26 cellular contexts compared by ENCODE assay signal in genomic region chr7:39642896-39643295, GRCh38.
"Had no signal": no experiment of that assay in that cellular context is flagged by ENCODE, and none has a peak within 500 bp of the region (broad histone marks: within the 10 kb centered on the region; RNA-seq: fewer than 3 reads in every experiment).

No MANE protein-coding gene starts in this region.

- H3K27ac Mint-ChIP-seq: dendritic cell treated with granulocyte-macrophage colony-stimulating factor and Interleukin-4, amounts not matched to agents 40 ng/mL and 50 ng/mL, for 4 days; memory B cell; stimulated activated effector memory CD8-positive, alpha-beta T cell treated with anti-CD3 and anti-CD28 coated beads, Interleukin-12 subunit alpha, Interleukin-12 subunit beta, amount 100 ng/mL, for 72 hours; stimulated activated naive CD8-positive, alpha-beta T cell treated with anti-CD3 and anti-CD28 coated beads, Interleukin-15, amount 100 ng/mL, for 72 hours; T-helper 2 cell treated with Interferon-gamma antibody and Interleukin-4, amounts not matched to agents 5 μg/mL and 100 μg/mL, for 36 hours had no signal

- H3K4me3 ChIP-seq: body of pancreas, cardiac muscle cell, esophagus squamous epithelium, gastroesophageal sphincter, right lobe of liver, skin epidermis, tibial artery had no signal

- DNase-seq: activated CD4-positive, alpha-beta T cell treated with anti-CD3 and anti-CD28 coated beads for 1 hour; activated CD8-positive, alpha-beta memory T cell treated with anti-CD3 and anti-CD28 coated beads for 24 hours; activated CD8-positive, alpha-beta memory T cell treated with anti-CD3 and anti-CD28 coated beads, Interleukin-2, amount 50 U/mL, for 4 hours; activated naive CD4-positive, alpha-beta T cell treated with Interleukin-2 at 50 U/mL for 16 hours; activated T-cell treated with anti-CD3 and anti-CD28 coated beads, Interleukin-2, amount 50 U/mL, for 4 hours; amygdala; body of pancreas; effector CD8-positive, alpha-beta T cell; esophagus squamous epithelium; head of caudate nucleus; hypothalamus; nucleus accumbens; right lobe of liver; stimulated activated CD4-positive, alpha-beta T cell treated with anti-CD3 and anti-CD28 coated beads, Interleukin-2, amount 100 ng/mL, for 24 hours; stimulated activated naive CD8-positive, alpha-beta T cell treated with anti-CD3 and anti-CD28 coated beads, Interleukin-15, amount 100 ng/mL, for 72 hours; tibial artery; WERI-Rb-1 had no signal

- H3K27me3 Mint-ChIP-seq: dendritic cell treated with granulocyte-macrophage colony-stimulating factor and Interleukin-4, amounts not matched to agents 40 ng/mL and 50 ng/mL, for 4 days; memory B cell; stimulated activated naive CD8-positive, alpha-beta T cell treated with anti-CD3 and anti-CD28 coated beads, Interleukin-15, amount 100 ng/mL, for 72 hours had no signal

- H3K9me3 ChIP-seq: body of pancreas, esophagus squamous epithelium, gastroesophageal sphincter, right lobe of liver, tibial artery had no signal

- ATAC-seq: activated T-cell treated with anti-CD3 and anti-CD28 coated beads, Interleukin-2, amount 50 U/mL, for 4 hours; body of pancreas; gastroesophageal sphincter; right lobe of liver; stimulated activated effector memory CD8-positive, alpha-beta T cell treated with anti-CD3 and anti-CD28 coated beads, Interleukin-12 subunit alpha, Interleukin-12 subunit beta, amount 100 ng/mL, for 72 hours; stimulated activated naive CD8-positive, alpha-beta T cell treated with anti-CD3 and anti-CD28 coated beads, Interleukin-15, amount 100 ng/mL, for 72 hours had no signal

- FAIRE-seq: TTC549 had no signal

- H3K36me3 Mint-ChIP-seq: stimulated activated effector memory CD8-positive, alpha-beta T cell treated with anti-CD3 and anti-CD28 coated beads, Interleukin-12 subunit alpha, Interleukin-12 subunit beta, amount 100 ng/mL, for 72 hours had no signal

- H3K9me3 Mint-ChIP-seq: activated T-cell treated with anti-CD3 and anti-CD28 coated beads, Interleukin-2, amount 50 U/mL, for 4 hours; dendritic cell treated with granulocyte-macrophage colony-stimulating factor and Interleukin-4, amounts not matched to agents 40 ng/mL and 50 ng/mL, for 4 days; memory B cell; stimulated activated effector memory CD8-positive, alpha-beta T cell treated with anti-CD3 and anti-CD28 coated beads, Interleukin-12 subunit alpha, Interleukin-12 subunit beta, amount 100 ng/mL, for 72 hours; stimulated activated naive CD8-positive, alpha-beta T cell treated with anti-CD3 and anti-CD28 coated beads, Interleukin-15, amount 100 ng/mL, for 72 hours; T-helper 2 cell treated with Interferon-gamma antibody and Interleukin-4, amounts not matched to agents 5 μg/mL and 100 μg/mL, for 36 hours had no signal

- H3K36me3 ChIP-seq: cardiac muscle cell, esophagus squamous epithelium, gastroesophageal sphincter, right lobe of liver, tibial artery had no signal

- H3K4me3 Mint-ChIP-seq: activated T-cell treated with anti-CD3 and anti-CD28 coated beads, Interleukin-2, amount 50 U/mL, for 4 hours; dendritic cell treated with granulocyte-macrophage colony-stimulating factor and Interleukin-4, amounts not matched to agents 40 ng/mL and 50 ng/mL, for 4 days; memory B cell; nephron; stimulated activated effector memory CD8-positive, alpha-beta T cell treated with anti-CD3 and anti-CD28 coated beads, Interleukin-12 subunit alpha, Interleukin-12 subunit beta, amount 100 ng/mL, for 72 hours; stimulated activated naive CD8-positive, alpha-beta T cell treated with anti-CD3 and anti-CD28 coated beads, Interleukin-15, amount 100 ng/mL, for 72 hours; T-helper 2 cell treated with Interferon-gamma antibody and Interleukin-4, amounts not matched to agents 5 μg/mL and 100 μg/mL, for 36 hours had no signal
